9 cellular contexts compared by ENCODE assay signal in genomic region chr2:157404363-157404762, GRCh38. TPM values are rescaled to one million over a fixed set of nuclear protein-coding genes. Genes with fewer than 3 reads are reported as not detected.
A peak's percentile ranks its signal among the peaks of the same experiment; 100 is the strongest.
DNase-seq lines count a peak whose midpoint lies in the region; ATAC-seq and TF ChIP-seq lines count a peak whose summit lies in the region.
"Had no signal": no experiment of that assay in that cellular context is flagged by ENCODE, and none has a peak within 500 bp of the region (broad histone marks: within the 10 kb centered on the region; RNA-seq: fewer than 3 reads in every experiment).

No MANE protein-coding gene starts in this region.

- H3K4me1 ChIP-seq in BLaER1 treated with 17β-estradiol and CSF1 and Interleukin-3, amounts not matched to agents 10 nM and 100 nM: peaks cover 0 to 24% (median 10%) of the 10 kb centered on the region in 10 experiments; a peak in 17 of 20 replicates
- no peaks in the 10 kb centered on the region for H3K4me1 ChIP-seq in mucosa of descending colon (ENCODE audit: low read depth)

- ATAC-seq in GM19468 (IDR thresholded peaks at IDR 0.05; ENCODE audit: extremely low read depth, unreplicated experiment): peak; percentile 92
- ATAC-seq in HG03521 (IDR thresholded peaks at IDR 0.05; ENCODE audit: unreplicated experiment): peak; percentile 99
- peak; percentile 98 for ATAC-seq in activated CD8-positive, alpha-beta memory T cell treated with anti-CD3 and anti-CD28 coated beads, Interleukin-2, amount 10 ng/mL, durations not matched to agents 7 days and 5 days
- ATAC-seq in mucosa of descending colon: peak; percentile 93

- CTCF ChIA-PET in activated CD8-positive, alpha-beta memory T cell treated with anti-CD3 and anti-CD28 coated beads, Interleukin-2, amount 10 ng/mL, durations not matched to agents 7 days and 5 days (lab: Charles Lee): interaction anchor here (0.9 to 2.1 kb wide), 9 partner anchors 9 to 102 kb away, joined by 3 to 10 read pairs (median 6); no protein-coding TSS in a partner anchor

- peak; percentile 73 for DNase-seq in activated CD8-positive, alpha-beta memory T cell treated with anti-CD3 and anti-CD28 coated beads, Interleukin-2, amount 10 ng/mL, durations not matched to agents 7 days and 5 days
- DNase-seq in mucosa of descending colon: peak; percentile 19 to 35 (median 26)
- no peak for DNase-seq in endothelial cell (ENCODE audit: low spot score)
- no peak for DNase-seq in middle frontal gyrus (ENCODE audit: extremely low spot score, low spot score)
- no peak for DNase-seq in DMS 273 treated with DMSO at 0.1 percent for 48 hours (lab: John Stamatoyannopoulos, UW)

- no peak overlapping the region for H3K4me3 ChIP-seq in BLaER1 treated with 17β-estradiol and CSF1 and Interleukin-3, amounts not matched to agents 10 nM and 100 nM
- H3K4me3 ChIP-seq in mucosa of descending colon: no peak overlapping the region

- peaks cover 60% of the 10 kb centered on the region for H3K36me3 Mint-ChIP-seq in activated CD8-positive, alpha-beta memory T cell treated with anti-CD3 and anti-CD28 coated beads, Interleukin-2, amount 10 ng/mL, durations not matched to agents 7 days and 5 days
- H3K36me3 Mint-ChIP-seq in endothelial cell (ENCODE audit: low read depth, unreplicated experiment): no peaks in the 10 kb centered on the region
- H3K36me3 Mint-ChIP-seq: brain had no signal

- TF ChIP-seq CTCF in mucosa of descending colon (IDR thresholded peaks at IDR 0.05) (no peak), endothelial cell (IDR thresholded peaks at IDR 0.05; ENCODE audit: unreplicated experiment) (no peak)

- H3K4me3 Mint-ChIP-seq in activated CD8-positive, alpha-beta memory T cell treated with anti-CD3 and anti-CD28 coated beads, Interleukin-2, amount 10 ng/mL, durations not matched to agents 7 days and 5 days: no peak overlapping the region
- H3K4me3 Mint-ChIP-seq in endothelial cell (ENCODE audit: unreplicated experiment): no peak overlapping the region
- H3K4me3 Mint-ChIP-seq: brain had no signal

- peaks cover 0 to 43% (median 7%) of the 10 kb centered on the region in 11 experiments; a peak in 11 of 22 replicates for H3K9me3 ChIP-seq in BLaER1 treated with 17β-estradiol and CSF1 and Interleukin-3, amounts not matched to agents 10 nM and 100 nM (replicated peaks in 1 of 11)
- H3K9me3 ChIP-seq in mucosa of descending colon: no peaks in the 10 kb centered on the region

- no peaks in the 10 kb centered on the region for H4K20me1 ChIP-seq in BLaER1 treated with 17β-estradiol and CSF1 and Interleukin-3, amounts not matched to agents 10 nM and 100 nM

- peak overlapping the region; percentile 81 for H3K27ac Mint-ChIP-seq in activated CD8-positive, alpha-beta memory T cell treated with anti-CD3 and anti-CD28 coated beads, Interleukin-2, amount 10 ng/mL, durations not matched to agents 7 days and 5 days
- no peak overlapping the region for H3K27ac Mint-ChIP-seq in endothelial cell (ENCODE audit: unreplicated experiment)
- H3K27ac Mint-ChIP-seq: brain had no signal

- H3K27me3 ChIP-seq in BLaER1 treated with 17β-estradiol and CSF1 and Interleukin-3, amounts not matched to agents 10 nM and 100 nM: peaks cover 0 to 8% (median 4%) of the 10 kb centered on the region in 11 experiments; a peak in 6 of 22 replicates

- H3K27ac ChIP-seq in BLaER1 treated with 17β-estradiol and CSF1 and Interleukin-3, amounts not matched to agents 10 nM and 100 nM: peak overlapping the region in 10 of 11 experiments; percentile 23 to 83 (median 74); a peak in 19 of 22 replicates

- peak overlapping the region in 9 of 11 experiments; percentile 26 to 72 (median 49); a peak in 17 of 22 replicates for H3K4me2 ChIP-seq in BLaER1 treated with 17β-estradiol and CSF1 and Interleukin-3, amounts not matched to agents 10 nM and 100 nM

- H3K27me3 Mint-ChIP-seq in activated CD8-positive, alpha-beta memory T cell treated with anti-CD3 and anti-CD28 coated beads, Interleukin-2, amount 10 ng/mL, durations not matched to agents 7 days and 5 days: no peaks in the 10 kb centered on the region
- no peaks in the 10 kb centered on the region for H3K27me3 Mint-ChIP-seq in endothelial cell (ENCODE audit: unreplicated experiment)

- peaks cover 0 to 18% (median 0%) of the 10 kb centered on the region in 11 experiments; a peak in 10 of 22 replicates for H3K36me3 ChIP-seq in BLaER1 treated with 17β-estradiol and CSF1 and Interleukin-3, amounts not matched to agents 10 nM and 100 nM
- H3K36me3 ChIP-seq in mucosa of descending colon (ENCODE audit: low read depth): no peaks in the 10 kb centered on the region

- peaks cover 58% of the 10 kb centered on the region for H3K4me1 Mint-ChIP-seq in activated CD8-positive, alpha-beta memory T cell treated with anti-CD3 and anti-CD28 coated beads, Interleukin-2, amount 10 ng/mL, durations not matched to agents 7 days and 5 days
- H3K4me1 Mint-ChIP-seq in endothelial cell (ENCODE audit: unreplicated experiment): no peaks in the 10 kb centered on the region
- H3K4me1 Mint-ChIP-seq: brain had no signal

- H3K9me3 Mint-ChIP-seq in activated CD8-positive, alpha-beta memory T cell treated with anti-CD3 and anti-CD28 coated beads, Interleukin-2, amount 10 ng/mL, durations not matched to agents 7 days and 5 days (ENCODE audit: low read depth): peaks cover 11% of the 10 kb centered on the region
- H3K9me3 Mint-ChIP-seq in endothelial cell (ENCODE audit: unreplicated experiment): no peaks in the 10 kb centered on the region

- intact Hi-C loops in mucosa of descending colon (cut with DNase I, micrococcal nuclease): no loop called here

- peak overlapping the region in 6 of 11 experiments; percentile 4 to 57 (median 24); a peak in 6 of 22 replicates for H3K9ac ChIP-seq in BLaER1 treated with 17β-estradiol and CSF1 and Interleukin-3, amounts not matched to agents 10 nM and 100 nM

RNA-seq across cellular contexts. Expression of gene CYTIP, which starts 39.5 kb away (rescaled TPM):
- total RNA-seq in activated CD8-positive, alpha-beta memory T cell treated with anti-CD3 and anti-CD28 coated beads, Interleukin-2, amount 10 ng/mL, durations not matched to agents 7 days and 5 days: 100 to 1,000 TPM; 231 to 343 TPM
- total RNA-seq in mucosa of descending colon: 10 to 100 TPM in 1 of 3 donors, 1 to 10 TPM in 2; 4.7 to 11.5 (median 5.8) TPM
- total RNA-seq in endothelial cell (ENCODE audit: unreplicated experiment): not detected

Comparison
In these comparisons a context has a peak if more than half of its experiments do, and no peak if none do; other contexts are left out.
1. DNase-seq: peak in activated CD8-positive, alpha-beta memory T cell treated with anti-CD3 and anti-CD28 coated beads, Interleukin-2, amount 10 ng/mL, durations not matched to agents 7 days and 5 days (single experiment) and mucosa of descending colon (3 of 3); none in endothelial cell (single experiment), middle frontal gyrus (single experiment) and DMS 273 treated with DMSO at 0.1 percent for 48 hours (single experiment).
2. RNA of gene CYTIP, which starts 39.5 kb away (total RNA-seq): 231 to 343 TPM in activated CD8-positive, alpha-beta memory T cell treated with anti-CD3 and anti-CD28 coated beads, Interleukin-2, amount 10 ng/mL, durations not matched to agents 7 days and 5 days; 4.7 to 11.5 TPM in mucosa of descending colon and not detected in endothelial cell (single experiment); every median in the first group is over 10 times any median in the second.
3. Peak in every context shown above with its lines, with median percentiles within 50 percentile points of each other: ATAC-seq.